18 cellular contexts compared by ENCODE assay signal in the genomic region with DNA sequence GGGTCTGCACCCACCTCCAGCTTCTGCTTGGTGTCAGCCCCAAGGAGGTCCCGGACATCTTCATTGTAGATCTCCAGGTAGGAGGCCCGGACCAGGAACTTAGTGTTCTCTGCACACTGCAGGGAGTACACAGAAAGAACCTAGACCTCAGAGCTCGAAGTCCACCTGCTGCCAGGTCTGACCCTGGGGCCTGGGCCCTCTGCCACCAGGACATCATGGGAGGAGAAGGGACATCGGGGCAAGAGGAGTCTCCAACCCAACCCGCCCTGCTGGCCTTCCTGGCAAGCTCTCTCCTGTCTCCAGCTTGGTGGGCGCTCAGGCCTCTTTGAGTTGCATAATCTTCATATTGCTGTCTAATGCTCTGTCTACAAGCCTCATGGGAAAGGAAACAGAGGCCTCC. TPM values are rescaled to one million over a fixed set of nuclear protein-coding genes. Genes with fewer than 3 reads are reported as not detected.
A peak's percentile ranks its signal among the peaks of the same experiment; 100 is the strongest.
DNase-seq lines count a peak whose midpoint lies in the region; ATAC-seq, FAIRE-seq and TF ChIP-seq lines count a peak whose summit lies in the region.
"Had no signal": no experiment of that assay in that cellular context is flagged by ENCODE, and none has a peak within 500 bp of the region (broad histone marks: within the 10 kb centered on the region; RNA-seq: fewer than 3 reads in every experiment).

No MANE protein-coding gene starts in this region.

- WGBS in HepG2 (ENCODE audit: low lambda C conversion rate) = 7% methylated on average over 3 of the region's 6 CpGs

- H3K27ac Mint-ChIP-seq in neural progenitor cell = peak overlapping the region; percentile 14
- H3K27ac Mint-ChIP-seq: CD4-positive, alpha-beta memory T cell had no signal

- peak; percentile 61 for ATAC-seq in HepG2
- ATAC-seq in GM21526 (IDR thresholded peaks at IDR 0.05; ENCODE audit: low FRiP score, unreplicated experiment) = no peak
- no peak for ATAC-seq in HG02588 (IDR thresholded peaks at IDR 0.05; ENCODE audit: unreplicated experiment)

- no peak for TF ChIP-seq POLR2A in HepG2 (IDR thresholded peaks at IDR 0.05; ENCODE audit: insufficient read depth in 1 of 2, low read depth in 2 of 2, low read length in 2 of 2)

- CTCF ChIA-PET in HepG2 (lab: Yijun Ruan, JAX; ENCODE audit: low intra/inter-chr PET ratio, low total read pairs) = no interaction called here

- peaks cover 4% of the 10 kb centered on the region for H3F3A ChIP-seq in neural progenitor cell (ENCODE audit: low read depth)

- TF ChIP-seq EP300 in HepG2 (IDR thresholded peaks at IDR 0.05; ENCODE audit: low read depth in 2 of 2, low read length in 2 of 2) = no peak
- TF ChIP-seq EP300 in HepG2 (CRISPR knock-in tag; IDR thresholded peaks at IDR 0.05; ENCODE audit: borderline replicate concordance) = no peak

- intact Hi-C loops in HepG2 (cut with micrococcal nuclease; ENCODE audit: unreplicated experiment) = no loop called here

- H3K27ac ChIP-seq in cingulate gyrus (ENCODE audit: low read depth, low read length) (peak overlapping the region; percentile 19), HepG2 (ENCODE audit: extremely low read length, insufficient read depth, low read length) (no peak overlapping the region), neural progenitor cell (no peak overlapping the region), substantia nigra (ENCODE audit: low read depth, low read length, poor library complexity, severe bottlenecking) (no peak overlapping the region)
- H3K27ac ChIP-seq: GM23248 had no signal

- no peaks in the 10 kb centered on the region for H3K9me3 Mint-ChIP-seq in neural progenitor cell
- H3K9me3 Mint-ChIP-seq: CD4-positive, alpha-beta memory T cell had no signal

- H3K9ac ChIP-seq in HepG2 (ENCODE audit: insufficient read depth, low read depth, low read length) = no peak overlapping the region
- H3K9ac ChIP-seq in neural progenitor cell = no peak overlapping the region
- H3K9ac ChIP-seq: GM23248 had no signal

- H3K79me2 ChIP-seq in HepG2 (ENCODE audit: insufficient read depth, low read length) (no peaks in the 10 kb centered on the region), neural progenitor cell (ENCODE audit: low read depth) (no peaks in the 10 kb centered on the region)

- H3K27me3 ChIP-seq in HepG2 (ENCODE audit: control insufficient read depth in 1 of 2, insufficient read depth in 2 of 2, low read length in 2 of 2) = peaks cover 5 to 16% of the 10 kb centered on the region in 2 experiments; a peak in 4 of 5 replicates
- peaks cover 15% of the 10 kb centered on the region for H3K27me3 ChIP-seq in neural progenitor cell

- peaks cover 33% of the 10 kb centered on the region for H3K4me1 Mint-ChIP-seq in neural progenitor cell

- H3K36me3 ChIP-seq in HepG2 (replicated peaks in 1 of 2; ENCODE audit: control insufficient read depth in 1 of 2, insufficient read depth in 2 of 2, low read length in 2 of 2) = no peaks in the 10 kb centered on the region
- no peaks in the 10 kb centered on the region for H3K36me3 ChIP-seq in neural progenitor cell

- peaks cover 26% of the 10 kb centered on the region for H3K4me1 ChIP-seq in HepG2 (ENCODE audit: insufficient read depth, low read length)
- H3K4me1 ChIP-seq in neural progenitor cell = no peaks in the 10 kb centered on the region

- no peak overlapping the region for H3K4me3 Mint-ChIP-seq in neural progenitor cell
- H3K4me3 Mint-ChIP-seq: CD4-positive, alpha-beta memory T cell had no signal

- H3K9me3 ChIP-seq in HepG2 (ENCODE audit: low read length) (no peaks in the 10 kb centered on the region), neural progenitor cell (ENCODE audit: low read depth) (no peaks in the 10 kb centered on the region)

- TF ChIP-seq RAD21 in HepG2 (CRISPR knock-in tag; IDR thresholded peaks at IDR 0.05) = no peak

- H3K4me3 ChIP-seq in HepG2 (replicated peaks in 1 of 3; ENCODE audit: insufficient read depth in 1 of 3, low read depth in 2 of 3, low read length in 3 of 3) (peak overlapping the region in 1 of 3 experiments; percentile 40; a peak in 1 of 6 replicates), neural progenitor cell (no peak overlapping the region)
- H3K4me3 ChIP-seq: GM23248 had no signal

- no peak for FAIRE-seq in HepG2 (lab: Jason Lieb, UNC)
- FAIRE-seq: GM12891, H1 had no signal

- H3K27me3 Mint-ChIP-seq in neural progenitor cell (ENCODE audit: insufficient read depth, low read depth) = peaks cover 14% of the 10 kb centered on the region

- DNase-seq in HepG2 (ENCODE audit: low spot score) = peak; percentile 24
- DNase-seq in neural progenitor cell (ENCODE audit: low spot score) = no peak
- no peak for DNase-seq in substantia nigra (lab: John Stamatoyannopoulos, UW)
- DNase-seq: C1 segment of cervical spinal cord; Calu3; CD4-positive, alpha-beta memory T cell; COR-L47; DMS53; DMS79 treated with DMSO at 0.1 percent for 48 hours; GF-D8; GM23248; H7; HCEC 1CT had no signal

- peak overlapping the region; percentile 15 for H2AFZ ChIP-seq in HepG2 (ENCODE audit: low read length)
- no peak overlapping the region for H2AFZ ChIP-seq in neural progenitor cell (replicated peaks)
- H2AFZ ChIP-seq: GM23248 had no signal

- no TSS peak for BruUV-seq in HepG2 (replicated peaks; lab: Mats Ljungman, UMichigan)

- H3K4me2 ChIP-seq in HepG2 (ENCODE audit: low read depth, low read length) = peak overlapping the region; percentile 74
- no peak overlapping the region for H3K4me2 ChIP-seq in neural progenitor cell

- no peak for TF ChIP-seq CTCF in HepG2 (CRISPR knock-in tag; IDR thresholded peaks at IDR 0.05)
- no peak for TF ChIP-seq CTCF in neural progenitor cell (IDR thresholded peaks at IDR 0.05)

- in situ Hi-C loops in HepG2 (cut with HindIII; ENCODE audit: extremely low pct_ligation_motif_present, low pct_unique_long_range_greater_than_20kb) = no loop called here

- POLR2A ChIA-PET in HepG2 (lab: Yijun Ruan, JAX) = interaction anchor here (1.1 to 1.7 kb wide), 2 partner anchors 17 to 73 kb away, joined by 3 to 6 read pairs; partner anchors contain the start of gene HP1BP3

- H3K36me3 Mint-ChIP-seq in neural progenitor cell = no peaks in the 10 kb centered on the region
- H3K36me3 Mint-ChIP-seq: CD4-positive, alpha-beta memory T cell had no signal

- H4K20me1 ChIP-seq in HepG2 (ENCODE audit: insufficient read depth, low read length) (no peaks in the 10 kb centered on the region), neural progenitor cell (ENCODE audit: low read depth) (no peaks in the 10 kb centered on the region)

RNA-seq across cellular contexts. Expression of gene KIF17, which starts 4.4 kb away (rescaled TPM):
- total RNA-seq in HepG2 (2016; rRNA removed; fragmentation: Illumina TruSeq; extraction: Trizol) = 0.24 and 0.25 TPM in 2 replicates
- not detected in 2 replicates for total RNA-seq in HepG2 (2016; cell fraction: cytosol; rRNA removed; fragmentation: Illumina TruSeq; extraction: Trizol; ENCODE audit: low read depth)
- total RNA-seq in HepG2 (2016; cell fraction: insoluble cytoplasmic fraction; rRNA removed; fragmentation: Illumina TruSeq; extraction: Trizol) = 0.13 and 0.27 TPM in 2 replicates
- 0.34 TPM in 1 of 2 replicates, not detected in the other for total RNA-seq in HepG2 (2016; cell fraction: membrane; rRNA removed; fragmentation: Illumina TruSeq; extraction: Trizol)
- total RNA-seq in HepG2 (2016; cell fraction: nucleus; rRNA removed; fragmentation: Illumina TruSeq; extraction: Trizol) = 0.16 TPM in 1 of 2 replicates, not detected in the other
- 0.44 and 0.52 TPM in 2 replicates for polyA plus RNA-seq in HepG2 (2011; rRNA removed)
- 0.27 and 0.36 TPM in 2 replicates for polyA plus RNA-seq in HepG2 (2011; cell fraction: cytosol; rRNA removed)
- 0.63 and 0.69 TPM in 2 replicates for polyA plus RNA-seq in HepG2 (2011; cell fraction: nucleus; rRNA removed)
- polyA plus RNA-seq in HepG2 (2012) = 0.35 and 0.60 TPM in 2 replicates
- polyA plus RNA-seq in HepG2 (2016; cell fraction: cytosol; fragmentation: Illumina TruSeq; extraction: Trizol; ENCODE audit: low read depth) = 0.11 and 0.24 TPM in 2 replicates
- 0.21 TPM in 1 of 2 replicates, not detected in the other for polyA plus RNA-seq in HepG2 (2016; cell fraction: insoluble cytoplasmic fraction; fragmentation: Illumina TruSeq; extraction: Trizol; ENCODE audit: low read depth)
- polyA plus RNA-seq in HepG2 (2016; cell fraction: membrane; fragmentation: Illumina TruSeq; extraction: Trizol; ENCODE audit: low read depth) = 0.14 and 0.47 TPM in 2 replicates
- polyA plus RNA-seq in HepG2 (2016; cell fraction: nucleus; fragmentation: Illumina TruSeq; extraction: Trizol; ENCODE audit: insufficient read depth, low read depth) = 0.36 TPM in 1 of 2 replicates, not detected in the other
- polyA minus RNA-seq in HepG2 (2011; rRNA and poly(A)+ RNA removed; ENCODE audit: low replicate concordance) = 0.78 TPM in 1 of 2 replicates, not detected in the other
- polyA minus RNA-seq in HepG2 (2011; cell fraction: cytosol; rRNA and poly(A)+ RNA removed) = not detected in 2 replicates
- polyA minus RNA-seq in HepG2 (2011; cell fraction: nucleus; rRNA and poly(A)+ RNA removed) = 0.52 and 0.62 TPM in 2 replicates
- 2.2 and 4.0 TPM in 2 replicates for total RNA-seq in neural progenitor cell (ENCODE audit: low replicate concordance)
- total RNA-seq: Calu3; CD4-positive, alpha-beta memory T cell had no signal
- polyA plus RNA-seq: CD4-positive, alpha-beta memory T cell had no signal

RNA-seq across cellular contexts. Expression of gene SH2D5, which starts 19.1 kb away (rescaled TPM):
- total RNA-seq in HepG2 (2016; rRNA removed; fragmentation: Illumina TruSeq; extraction: Trizol) (1.7 and 3.4 TPM in 2 replicates), neural progenitor cell (ENCODE audit: low replicate concordance) (5.1 and 7.7 TPM in 2 replicates)
- total RNA-seq in HepG2 (2016; cell fraction: cytosol; rRNA removed; fragmentation: Illumina TruSeq; extraction: Trizol; ENCODE audit: low read depth) = 0.20 and 0.26 TPM in 2 replicates
- 1.6 and 2.0 TPM in 2 replicates for total RNA-seq in HepG2 (2016; cell fraction: insoluble cytoplasmic fraction; rRNA removed; fragmentation: Illumina TruSeq; extraction: Trizol)
- 1.4 and 1.8 TPM in 2 replicates for total RNA-seq in HepG2 (2016; cell fraction: membrane; rRNA removed; fragmentation: Illumina TruSeq; extraction: Trizol)
- total RNA-seq in HepG2 (2016; cell fraction: nucleus; rRNA removed; fragmentation: Illumina TruSeq; extraction: Trizol) = 1.8 and 2.2 TPM in 2 replicates
- polyA plus RNA-seq in HepG2 (2011; rRNA removed) = 1.2 and 1.4 TPM in 2 replicates
- polyA plus RNA-seq in HepG2 (2011; cell fraction: cytosol; rRNA removed) = 0.87 and 0.92 TPM in 2 replicates
- polyA plus RNA-seq in HepG2 (2011; cell fraction: nucleus; rRNA removed) = 7.0 and 10.0 TPM in 2 replicates
- 0.94 and 1.8 TPM in 2 replicates for polyA plus RNA-seq in HepG2 (2012)
- 0.29 and 0.55 TPM in 2 replicates for polyA plus RNA-seq in HepG2 (2016; cell fraction: cytosol; fragmentation: Illumina TruSeq; extraction: Trizol; ENCODE audit: low read depth)
- 0.69 and 1.5 TPM in 2 replicates for polyA plus RNA-seq in HepG2 (2016; cell fraction: insoluble cytoplasmic fraction; fragmentation: Illumina TruSeq; extraction: Trizol; ENCODE audit: low read depth)
- 0.64 and 0.86 TPM in 2 replicates for polyA plus RNA-seq in HepG2 (2016; cell fraction: membrane; fragmentation: Illumina TruSeq; extraction: Trizol; ENCODE audit: low read depth)
- 4.8 and 5.7 TPM in 2 replicates for polyA plus RNA-seq in HepG2 (2016; cell fraction: nucleus; fragmentation: Illumina TruSeq; extraction: Trizol; ENCODE audit: insufficient read depth, low read depth)
- polyA minus RNA-seq in HepG2 (2011; rRNA and poly(A)+ RNA removed; ENCODE audit: low replicate concordance) = 0.05 and 0.76 TPM in 2 replicates
- 0.40 and 1.4 TPM in 2 replicates for polyA minus RNA-seq in HepG2 (2011; cell fraction: cytosol; rRNA and poly(A)+ RNA removed)
- 0.77 and 0.87 TPM in 2 replicates for polyA minus RNA-seq in HepG2 (2011; cell fraction: nucleus; rRNA and poly(A)+ RNA removed)
- polyA plus RNA-seq: CD4-positive, alpha-beta memory T cell had no signal

RNA-seq across cellular contexts. Expression of gene DDOST, which starts 52.3 kb away (rescaled TPM):
- total RNA-seq in HepG2 (2016; rRNA removed; fragmentation: Illumina TruSeq; extraction: Trizol) (167 and 335 TPM in 2 replicates), neural progenitor cell (ENCODE audit: low replicate concordance) (151 and 234 TPM in 2 replicates)
- total RNA-seq in HepG2 (2016; cell fraction: cytosol; rRNA removed; fragmentation: Illumina TruSeq; extraction: Trizol; ENCODE audit: low read depth) = 55.5 and 58.3 TPM in 2 replicates
- 152 and 344 TPM in 2 replicates for total RNA-seq in HepG2 (2016; cell fraction: insoluble cytoplasmic fraction; rRNA removed; fragmentation: Illumina TruSeq; extraction: Trizol)
- total RNA-seq in HepG2 (2016; cell fraction: membrane; rRNA removed; fragmentation: Illumina TruSeq; extraction: Trizol) = 109 and 116 TPM in 2 replicates
- 220 and 261 TPM in 2 replicates for total RNA-seq in HepG2 (2016; cell fraction: nucleus; rRNA removed; fragmentation: Illumina TruSeq; extraction: Trizol)
- 485 and 494 TPM in 2 replicates for polyA plus RNA-seq in HepG2 (2011; rRNA removed)
- polyA plus RNA-seq in HepG2 (2011; cell fraction: cytosol; rRNA removed) = 512 and 565 TPM in 2 replicates
- 123 and 124 TPM in 2 replicates for polyA plus RNA-seq in HepG2 (2011; cell fraction: nucleus; rRNA removed)
- polyA plus RNA-seq in HepG2 (2012) = 190 and 241 TPM in 2 replicates
- polyA plus RNA-seq in HepG2 (2016; cell fraction: cytosol; fragmentation: Illumina TruSeq; extraction: Trizol; ENCODE audit: low read depth) = 62.9 and 71.0 TPM in 2 replicates
- 137 and 148 TPM in 2 replicates for polyA plus RNA-seq in HepG2 (2016; cell fraction: insoluble cytoplasmic fraction; fragmentation: Illumina TruSeq; extraction: Trizol; ENCODE audit: low read depth)
- 92.2 and 98.9 TPM in 2 replicates for polyA plus RNA-seq in HepG2 (2016; cell fraction: membrane; fragmentation: Illumina TruSeq; extraction: Trizol; ENCODE audit: low read depth)
- 331 and 354 TPM in 2 replicates for polyA plus RNA-seq in HepG2 (2016; cell fraction: nucleus; fragmentation: Illumina TruSeq; extraction: Trizol; ENCODE audit: insufficient read depth, low read depth)
- 116 and 435 TPM in 2 replicates for polyA minus RNA-seq in HepG2 (2011; rRNA and poly(A)+ RNA removed; ENCODE audit: low replicate concordance)
- 152 TPM in 2 replicates for polyA minus RNA-seq in HepG2 (2011; cell fraction: cytosol; rRNA and poly(A)+ RNA removed)
- polyA minus RNA-seq in HepG2 (2011; cell fraction: nucleus; rRNA and poly(A)+ RNA removed) = 85.1 and 101 TPM in 2 replicates
